1 cellular context compared by ENCODE assay signal in genomic region chr5:43039468-43040286, GRCh38.
TF ChIP-seq lines count a peak whose summit lies in the region.

No MANE protein-coding gene starts in this region.

TF ChIP-seq in H1, 55 proteins besides CTCF, POLR2A, EP300 and RAD21 (continued from another document):
- TF ChIP-seq RBBP5 (IDR thresholded peaks at IDR 0.05; ENCODE audit: borderline replicate concordance, low read depth, low read length) (no peak), CTBP2 (IDR thresholded peaks at IDR 0.05; ENCODE audit: borderline replicate concordance, insufficient read depth, insufficient read length, low read length) (peak; percentile 40), E2F6 (IDR thresholded peaks at IDR 0.05) (no peak), SP4 (IDR thresholded peaks at IDR 0.05; ENCODE audit: low read length) (no peak), RFX5 (IDR thresholded peaks at IDR 0.05; ENCODE audit: borderline replicate concordance, low read depth, low read length) (no peak), YY1 (IDR thresholded peaks at IDR 0.05; ENCODE audit: low read depth, low read length) (no peak), GTF2F1 (IDR thresholded peaks at IDR 0.05; ENCODE audit: borderline replicate concordance, low read depth, low read length) (no peak), TCF12 (IDR thresholded peaks at IDR 0.05; ENCODE audit: low read depth, low read length) (no peak), EZH2 (IDR thresholded peaks at IDR 0.05; ENCODE audit: low read depth, low read length, severe bottlenecking) (peak; percentile 90), JUND (IDR thresholded peaks at IDR 0.05; ENCODE audit: low read length) (no peak), BRCA1 (IDR thresholded peaks at IDR 0.05; ENCODE audit: low read depth, low read length) (no peak), TAF1 (IDR thresholded peaks at IDR 0.05; ENCODE audit: low read depth, low read length) (no peak), CHD2 (IDR thresholded peaks at IDR 0.05; ENCODE audit: low read length) (no peak), CBX5 (IDR thresholded peaks at IDR 0.05; ENCODE audit: low read depth, low read length) (no peak), RXRA (IDR thresholded peaks at IDR 0.05; ENCODE audit: insufficient read depth, low read depth, low read length) (no peak), GABPA (IDR thresholded peaks at IDR 0.05; ENCODE audit: borderline replicate concordance, insufficient read depth, low read length) (no peak), HDAC2 (IDR thresholded peaks at IDR 0.05; ENCODE audit: borderline replicate concordance in 1 of 2, low read depth in 2 of 2, low read length in 2 of 2) (0 out of 4 replicates have a peak, but pooled peaks have one; percentile 2 to 43), SIX5 (IDR thresholded peaks at IDR 0.05; ENCODE audit: low read depth, low read length) (no peak), SP2 (IDR thresholded peaks at IDR 0.05; ENCODE audit: low read length) (no peak), SIRT6 (IDR thresholded peaks at IDR 0.05; ENCODE audit: low read length) (no peak), ZNF274 (IDR thresholded peaks at IDR 0.05; ENCODE audit: borderline replicate concordance, extremely low read depth, low read length) (no peak), KDM4A (IDR thresholded peaks at IDR 0.05; ENCODE audit: low read depth, low read length, severe bottlenecking) (peak; percentile 25), ATF2 (IDR thresholded peaks at IDR 0.05; ENCODE audit: low read length) (no peak), PHF8 (conservative IDR thresholded peaks at IDR 0.05; ENCODE audit: low read depth, low read length) (no peak), FOSL1 (IDR thresholded peaks at IDR 0.05; ENCODE audit: insufficient read depth, low read depth, low read length) (no peak), BACH1 (IDR thresholded peaks at IDR 0.05; ENCODE audit: low read length) (no peak), CBX8 (IDR thresholded peaks at IDR 0.05; ENCODE audit: borderline replicate concordance, low read depth, low read length) (0 out of 2 replicates have a peak, but pooled peaks have one; percentile 21), ASH2L (IDR thresholded peaks at IDR 0.05; ENCODE audit: low read length) (peak; percentile 67), SRF (IDR thresholded peaks at IDR 0.05; ENCODE audit: low read depth, low read length) (no peak), JUN (IDR thresholded peaks at IDR 0.05; ENCODE audit: low read depth, low read length) (no peak), MAX (IDR thresholded peaks at IDR 0.05) (no peak), POU5F1 (IDR thresholded peaks at IDR 0.05; ENCODE audit: low read depth, low read length) (no peak), SIN3A (conservative IDR thresholded peaks at IDR 0.05 in 1 of 2, IDR thresholded peaks at IDR 0.05 in 1 of 2; ENCODE audit: low read depth in 1 of 2, low read length in 2 of 2) (no peak), USF2 (IDR thresholded peaks at IDR 0.05; ENCODE audit: low read length) (no peak), TBP (IDR thresholded peaks at IDR 0.05; ENCODE audit: low read depth, low read length) (no peak), SP1 (IDR thresholded peaks at IDR 0.05; ENCODE audit: low read depth, low read length) (no peak), CHD7 (IDR thresholded peaks at IDR 0.05; ENCODE audit: insufficient replicate concordance, low read length) (no peak), POLR2AphosphoS5 (IDR thresholded peaks at IDR 0.05; ENCODE audit: low read depth, low read length) (no peak), SUZ12 (IDR thresholded peaks at IDR 0.05; ENCODE audit: low read length) (peak; percentile 71), BCL11A (IDR thresholded peaks at IDR 0.05; ENCODE audit: low read depth in 2 of 2, low read length in 2 of 2) (no peak), EGR1 (IDR thresholded peaks at IDR 0.05; ENCODE audit: borderline replicate concordance, low read depth, low read length) (no peak)
